ENCODE assay signal across 9 cellular contexts in the genomic region with DNA sequence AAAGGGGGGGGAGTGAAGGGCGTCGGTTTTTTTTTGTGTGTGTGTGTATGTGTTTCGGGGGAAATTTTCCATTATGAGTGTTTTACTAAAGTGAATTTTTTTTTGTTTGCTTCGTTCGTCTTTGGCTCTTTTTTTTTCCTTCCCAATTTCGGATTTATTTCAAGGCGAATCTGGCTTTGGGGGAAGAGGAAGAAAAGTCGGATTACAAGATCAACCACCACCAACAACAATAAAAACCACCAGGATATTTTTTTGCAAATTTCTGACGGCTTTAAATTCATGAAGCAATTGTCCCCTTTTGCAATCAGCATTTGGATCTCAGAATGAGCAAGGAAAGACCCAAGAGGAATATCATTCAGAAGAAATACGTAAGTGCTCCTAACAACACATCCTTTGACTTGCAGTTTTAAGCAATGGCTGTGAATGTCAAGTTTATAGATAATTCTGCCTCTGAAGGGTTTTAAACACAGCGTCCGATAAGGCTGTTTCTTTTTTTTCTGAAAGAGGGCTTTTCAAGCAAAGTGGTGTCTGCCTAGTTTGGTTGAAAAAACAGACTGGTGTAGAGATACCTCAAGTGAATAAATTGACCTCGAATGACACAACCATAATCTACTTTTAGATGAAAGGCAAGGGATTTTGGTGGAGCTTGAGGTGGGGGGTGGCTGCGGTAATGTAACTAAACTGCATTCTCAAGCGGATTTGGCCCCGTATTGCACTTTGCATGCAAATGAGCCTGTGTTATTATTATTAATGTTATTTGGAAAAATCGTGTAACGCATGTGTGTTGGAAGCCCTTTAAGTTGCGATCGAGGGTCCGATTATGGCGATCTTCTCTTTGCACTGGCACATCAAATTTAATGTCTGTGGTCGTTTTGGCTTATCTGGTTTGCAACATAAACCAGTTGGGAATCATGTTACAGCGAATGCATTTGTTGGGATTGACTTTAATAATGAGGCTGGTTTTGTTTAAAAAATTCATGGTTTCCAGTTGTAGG. TPM values are rescaled to one million over a fixed set of nuclear protein-coding genes. Genes with fewer than 3 reads are reported as not detected.
DNase-seq lines count a peak whose midpoint lies in the region; ATAC-seq, FAIRE-seq and TF ChIP-seq lines count a peak whose summit lies in the region.
"Had no signal": no experiment of that assay in that cellular context is flagged by ENCODE, and none has a peak within 500 bp of the region (broad histone marks: within the 10 kb centered on the region; RNA-seq: fewer than 3 reads in every experiment).

No MANE protein-coding gene starts in this region.

- no peak for FAIRE-seq in GM12878 (lab: Jason Lieb, UNC)
- FAIRE-seq: TTC549 had no signal

- no peaks in the 10 kb centered on the region for H3K27me3 ChIP-seq in GM12878 (replicated peaks in 1 of 2; ENCODE audit: control insufficient read depth in 2 of 2, insufficient read depth in 2 of 2, low read length in 1 of 2)
- H3K27me3 ChIP-seq in thyroid gland: no peaks in the 10 kb centered on the region

- TF ChIP-seq RAD21 in GM12878 (IDR thresholded peaks at IDR 0.05; ENCODE audit: insufficient read depth, low read depth, low read length): no peak

- TSS peak; percentile 75 for BruUV-seq in GM12878 (replicated peaks; lab: Mats Ljungman, UMichigan)

- H3K4me1 ChIP-seq in GM12878 (ENCODE audit: control insufficient read depth, insufficient read depth, low read length): peaks cover 10% of the 10 kb centered on the region
- H3K4me1 ChIP-seq in thyroid gland: peaks cover 7 to 15% of the 10 kb centered on the region in 2 donors

- RAD21 ChIA-PET in GM12878 (lab: Charles Lee; ENCODE audit: unreplicated experiment): interaction anchor here (0.6 to 2.0 kb wide), 10 partner anchors 86 to 1036 kb away, joined by 3 to 6 read pairs (median 4); no protein-coding TSS in a partner anchor

- TF ChIP-seq EP300 in GM12878 (IDR thresholded peaks at IDR 0.05; ENCODE audit: borderline replicate concordance in 1 of 2, control insufficient read depth in 1 of 2, low read depth in 2 of 2, low read length in 2 of 2): 0 out of 4 replicates have a peak, but pooled peaks of 1 of the 2 experiments have one; percentile 34

- H3K4me3 ChIP-seq in GM12878: peak overlapping the region; percentile 97
- peak overlapping the region; percentile 63 for H3K4me3 ChIP-seq in lower leg skin (ENCODE audit: low read depth, poor library complexity, severe bottlenecking)
- peak overlapping the region; percentile 23 to 79 (median 26) for H3K4me3 ChIP-seq in thyroid gland (replicated peaks in 1 of 3)

- ATAC-seq in GM12878 (no peak), GM19328 (IDR thresholded peaks at IDR 0.05; ENCODE audit: unreplicated experiment) (no peak)

- H3K9me3 ChIP-seq in GM12878 (replicated peaks; ENCODE audit: control insufficient read depth, insufficient read depth, low read length) (no peaks in the 10 kb centered on the region), thyroid gland (no peaks in the 10 kb centered on the region)

- H3K36me3 ChIP-seq in GM12878 (ENCODE audit: control insufficient read depth in 2 of 2, insufficient read depth in 2 of 2, low read length in 1 of 2) (no peaks in the 10 kb centered on the region; a peak in 1 of 4 replicates), thyroid gland (no peaks in the 10 kb centered on the region)

- peaks cover 54% of the 10 kb centered on the region for H3K79me2 ChIP-seq in GM12878 (ENCODE audit: control insufficient read depth, insufficient read depth, low read length)

- peak overlapping the region; percentile 45 for H3K4me2 ChIP-seq in GM12878 (ENCODE audit: control insufficient read depth, insufficient read depth)

- under 1% methylated on average over 24 of the region's 24 CpGs for WGBS in GM12878 (ENCODE audit: insufficient coverage, insufficient replicate concordance, low lambda C conversion rate, missing lambda C conversion rate)
- 0 to 1% methylated on average over 24 of the region's 24 CpGs for WGBS in lower leg skin, 2 donors
- 0 to 1% methylated on average over 24 of the region's 24 CpGs for WGBS in thyroid gland, 2 donors

- CTCF ChIA-PET in GM12878 (lab: Yijun Ruan, JAX): interaction anchor here (0.7 to 2.0 kb wide), 6 partner anchors 10 to 230 kb away, joined by 3 to 16 read pairs (median 4); no protein-coding TSS in a partner anchor

- peak overlapping the region; percentile 54; the same call in 1 of the 2 replicates for H2AFZ ChIP-seq in GM12878 (ENCODE audit: control insufficient read depth, low read depth, low read length)

- in situ Hi-C loops in G401 (cut with HindIII; ENCODE audit: low sequenced_read_pairs): no loop called here
- in situ Hi-C loops in GM12878 (cut with MboI): loop anchor here (5.0 kb wide), 1 partner anchor 1034 kb away; no protein-coding TSS in a partner anchor

- SMC1A ChIA-PET in GM12878 (lab: Charles Lee; ENCODE audit: uncharacterized antibody, unreplicated experiment): interaction anchor here (0.6 to 2.0 kb wide), 7 partner anchors 9 to 959 kb away, joined by 3 to 8 read pairs (median 4); no protein-coding TSS in a partner anchor

- DNase-seq in G401 (ENCODE audit: low spot score) (peak; percentile 44), NCI-H526 (lab: John Stamatoyannopoulos, UW) (peak; percentile 21 to 42), GM12878 (ENCODE audit: low read depth, low spot score) (no peak), lower leg skin (ENCODE audit: low spot score in 2 of 2) (no peak), thyroid gland (peak in 1 of 2 donors; percentile 10), posterior vena cava (ENCODE audit: low spot score) (no peak), DMS114 treated with DMSO at 0.1 percent for 48 hours (lab: John Stamatoyannopoulos, UW; ENCODE audit: unreplicated experiment) (no peak)

- TF ChIP-seq CTCF in GM12878 (IDR thresholded peaks at IDR 0.05 in 2 of 3, conservative IDR thresholded peaks at IDR 0.05 in 1 of 3; ENCODE audit: control insufficient read depth in 2 of 3, extremely low read depth in 1 of 3, insufficient read depth in 1 of 3, low read depth in 3 of 3, low read length in 3 of 3) (no peak), lower leg skin (IDR thresholded peaks at IDR 0.05) (no peak), thyroid gland (IDR thresholded peaks at IDR 0.05) (no peak)

- TF ChIP-seq POLR2A in GM12878 (IDR thresholded peaks at IDR 0.05; ENCODE audit: low read depth, low read length): no peak
- TF ChIP-seq POLR2A in lower leg skin (IDR thresholded peaks at IDR 0.05): no peak
- no peak for TF ChIP-seq POLR2A in thyroid gland (IDR thresholded peaks at IDR 0.05)

- H3K9ac ChIP-seq in GM12878 (ENCODE audit: control insufficient read depth, insufficient read depth, low read length): peak overlapping the region; percentile 89

- intact Hi-C loops in GM12878 (cut with micrococcal nuclease; ENCODE audit: unreplicated experiment) (loop anchor here (5.0 to 10.0 kb wide), 5 partner anchors 94 to 509 kb away; no protein-coding TSS in a partner anchor), lower leg skin (cut with DNase I; ENCODE audit: low total_unique reads) (no loop called here), thyroid gland (cut with DNase I) (loop anchor here (10.0 kb wide), 1 partner anchor 248 kb away; no protein-coding TSS in a partner anchor), posterior vena cava (cut with DNase I) (no loop called here)

- POLR2A ChIA-PET in GM12878 (lab: Charles Lee): interaction anchor here (0.6 to 1.5 kb wide), 5 partner anchors 14 to 370 kb away, joined by 3 to 7 read pairs (median 4); no protein-coding TSS in a partner anchor

- H4K20me1 ChIP-seq in GM12878 (ENCODE audit: control insufficient read depth, insufficient read depth): no peaks in the 10 kb centered on the region

- H3K27ac ChIP-seq in GM12878 (ENCODE audit: control insufficient read depth, insufficient read depth) (peak overlapping the region; percentile 97), thyroid gland (peak overlapping the region in 2 of 3 donors; percentile 90 to 91)

TF ChIP-seq in GM12878, 131 proteins besides CTCF, POLR2A, EP300 and RAD21 (continues in another document):
- TF ChIP-seq NFYA (IDR thresholded peaks at IDR 0.05; ENCODE audit: borderline replicate concordance, low read depth, low read length): no peak
- no peak for TF ChIP-seq HCFC1 (IDR thresholded peaks at IDR 0.05; ENCODE audit: low read length)
- TF ChIP-seq NR2C2 (IDR thresholded peaks at IDR 0.05; ENCODE audit: borderline replicate concordance, control insufficient read depth, insufficient read length, low read depth): no peak
- TF ChIP-seq GABPA (IDR thresholded peaks at IDR 0.05; ENCODE audit: low read depth): 0 out of 2 replicates have a peak, but pooled peaks have one; percentile 7
- TF ChIP-seq RBBP5 (conservative IDR thresholded peaks at IDR 0.05): no peak
- no peak for TF ChIP-seq ATF7 (IDR thresholded peaks at IDR 0.05; ENCODE audit: low read depth)
- TF ChIP-seq NBN (IDR thresholded peaks at IDR 0.05): no peak
- TF ChIP-seq POU2F2 (IDR thresholded peaks at IDR 0.05; ENCODE audit: borderline replicate concordance, low read depth, low read length): 0 out of 3 replicates have a peak, but pooled peaks have one; percentile 40
- no peak for TF ChIP-seq BMI1 (IDR thresholded peaks at IDR 0.05; ENCODE audit: borderline replicate concordance)
- no peak for TF ChIP-seq GATAD2B (conservative IDR thresholded peaks at IDR 0.05; ENCODE audit: low read depth)
- TF ChIP-seq CHD4 (IDR thresholded peaks at IDR 0.05): 0 out of 2 replicates have a peak, but pooled peaks have one; percentile 5
- no peak for TF ChIP-seq JUNB (IDR thresholded peaks at IDR 0.05)
- no peak for TF ChIP-seq TARDBP (IDR thresholded peaks at IDR 0.05; ENCODE audit: borderline replicate concordance)

RNA-seq across cellular contexts. Expression of gene JARID2, which starts 0.6 kb away (rescaled TPM):
- 5.7 and 6.0 TPM in 2 replicates for total RNA-seq in G401 (2014; rRNA removed; shearing (Covaris generic))
- total RNA-seq in GM12878 (2013; cell fraction: nucleolus; rRNA removed): 86.6 and 96.7 TPM in 2 replicates
- total RNA-seq in GM12878 (2014; rRNA removed): 11.2 and 11.8 TPM in 2 replicates
- total RNA-seq in GM12878 (2014; rRNA removed; fragmentation: Illumina TruSeq; extraction: Trizol): 12.4 and 13.4 TPM in 2 replicates
- total RNA-seq in GM12878 (2021): 19.7 and 21.1 TPM in 2 replicates
- 5.4 TPM for polyA plus RNA-seq in GM12878 (2011; ENCODE audit: low read depth)
- 17.9 and 21.6 TPM in 2 replicates for polyA plus RNA-seq in GM12878 (2011; rRNA removed)
- 20.8 and 21.1 TPM in 2 replicates for polyA plus RNA-seq in GM12878 (2011; cell fraction: cytosol; rRNA removed)
- 42.4 and 49.0 TPM in 2 replicates for polyA plus RNA-seq in GM12878 (2011; cell fraction: nucleus; rRNA removed)
- 11.3 and 12.0 TPM in 2 replicates for polyA plus RNA-seq in GM12878 (2012)
- polyA plus RNA-seq in GM12878 (2014; fragmentation: Illumina TruSeq; extraction: Trizol): 13.7 and 14.6 TPM in 2 replicates
- polyA plus RNA-seq in GM12878 (2014; fragmentation: Nextera tagmentation; extraction: Ambion mirVana): 1 to 10 TPM; 4.2 to 5.2 TPM
- polyA plus RNA-seq in GM12878 (2014; rRNA removed): 12.2 and 12.7 TPM in 2 replicates
- polyA plus RNA-seq in GM12878 (2016; fragmentation: Nextera tagmentation; extraction: Ambion mirVana): 1 to 10 TPM; 5.9 to 7.4 TPM
- polyA minus RNA-seq in GM12878 (2011; rRNA and poly(A)+ RNA removed): 33.6 and 37.9 TPM in 2 replicates
- 12.0 and 16.0 TPM in 2 replicates for polyA minus RNA-seq in GM12878 (2011; cell fraction: cytosol; rRNA and poly(A)+ RNA removed)
- 29.5 and 42.3 TPM in 2 replicates for polyA minus RNA-seq in GM12878 (2011; cell fraction: nucleus; rRNA and poly(A)+ RNA removed)
- total RNA-seq in lower leg skin: 10 to 100 TPM; 17.9 to 24.2 (median 21.6) TPM
- total RNA-seq in thyroid gland: 1 to 10 TPM; 6.6 to 8.1 (median 7.5) TPM
- 1 to 10 TPM; 8.3 to 9.5 TPM for total RNA-seq in posterior vena cava

Comparison
In these comparisons a context has a peak if more than half of its experiments do, and no peak if none do; other contexts are left out.
1. DNase-seq: peak in G401 (single experiment) and NCI-H526 (2 of 2); none in GM12878 (single experiment), lower leg skin (0 of 2), posterior vena cava (single experiment) and DMS114 treated with DMSO at 0.1 percent for 48 hours (single experiment).
2. H3K4me3 ChIP-seq: peak in every context shown above with its lines; median percentile 97 in GM12878; 63 in lower leg skin; 26 in thyroid gland.
3. intact Hi-C loops: an anchor here in GM12878 (5.0 to 10.0 kb wide) and thyroid gland (10.0 kb wide); none called in lower leg skin and posterior vena cava.